8 cellular contexts compared by ENCODE assay signal in genomic region chr16:80852261-80852872, GRCh38. TPM values are rescaled to one million over a fixed set of nuclear protein-coding genes. Genes with fewer than 3 reads are reported as not detected.
DNase-seq lines count a peak whose midpoint lies in the region; ATAC-seq, FAIRE-seq and TF ChIP-seq lines count a peak whose summit lies in the region.

No MANE protein-coding gene starts in this region.

- H3K4me1 Mint-ChIP-seq in activated CD4-positive, alpha-beta memory T cell treated with anti-CD3 and anti-CD28 coated beads for 36 hours (ENCODE audit: low read depth): no peaks in the 10 kb centered on the region

- peak; percentile 74 for ATAC-seq in HepG2

- no peak overlapping the region for H3K4me3 Mint-ChIP-seq in activated CD4-positive, alpha-beta memory T cell treated with anti-CD3 and anti-CD28 coated beads for 36 hours

- no peak overlapping the region for H3K27ac Mint-ChIP-seq in activated CD4-positive, alpha-beta memory T cell treated with anti-CD3 and anti-CD28 coated beads for 36 hours

- no peaks in the 10 kb centered on the region for H3K36me3 ChIP-seq in HAP-1 (replicated peaks)
- H3K36me3 ChIP-seq in HepG2 (replicated peaks in 1 of 2; ENCODE audit: control insufficient read depth in 1 of 2, insufficient read depth in 2 of 2, low read length in 2 of 2): no peaks in the 10 kb centered on the region
- H3K36me3 ChIP-seq in thyroid gland: no peaks in the 10 kb centered on the region

- peaks cover 6% of the 10 kb centered on the region for H3K27me3 Mint-ChIP-seq in activated CD4-positive, alpha-beta memory T cell treated with anti-CD3 and anti-CD28 coated beads for 36 hours

- in situ Hi-C loops in HAP-1 (cut with MboI; ENCODE audit: low sequenced_read_pairs): no loop called here
- in situ Hi-C loops in HepG2 (cut with HindIII; ENCODE audit: extremely low pct_ligation_motif_present, low pct_unique_long_range_greater_than_20kb): no loop called here

- intact Hi-C loops in activated CD4-positive, alpha-beta memory T cell treated with anti-CD3 and anti-CD28 coated beads for 36 hours (cut with micrococcal nuclease): no loop called here
- intact Hi-C loops in HepG2 (cut with micrococcal nuclease; ENCODE audit: unreplicated experiment) (no loop called here), thyroid gland (cut with DNase I) (no loop called here)

- no peaks in the 10 kb centered on the region for H3K36me3 Mint-ChIP-seq in activated CD4-positive, alpha-beta memory T cell treated with anti-CD3 and anti-CD28 coated beads for 36 hours

- 76% methylated on average over 5 of the region's 5 CpGs for WGBS in HepG2 (ENCODE audit: low lambda C conversion rate)
- 88 to 93% methylated on average over 5 of the region's 5 CpGs for WGBS in thyroid gland, 2 donors

- H3K9me3 ChIP-seq in HAP-1 (no peaks in the 10 kb centered on the region), HepG2 (ENCODE audit: low read length) (no peaks in the 10 kb centered on the region), thyroid gland (no peaks in the 10 kb centered on the region)

- no peak overlapping the region for H3K4me2 ChIP-seq in HepG2 (ENCODE audit: low read depth, low read length)

- no peaks in the 10 kb centered on the region for H3K27me3 ChIP-seq in HAP-1 (ENCODE audit: low read depth)
- no peaks in the 10 kb centered on the region for H3K27me3 ChIP-seq in HepG2 (ENCODE audit: control insufficient read depth in 1 of 2, insufficient read depth in 2 of 2, low read length in 2 of 2)
- no peaks in the 10 kb centered on the region for H3K27me3 ChIP-seq in thyroid gland

- H3K4me3 ChIP-seq in HAP-1 (no peak overlapping the region), HepG2 (replicated peaks in 1 of 3; ENCODE audit: insufficient read depth in 1 of 3, low read depth in 2 of 3, low read length in 3 of 3) (no peak overlapping the region), thyroid gland (replicated peaks in 1 of 3) (no peak overlapping the region)

- TF ChIP-seq CTCF in C4-2B (conservative IDR thresholded peaks at IDR 0.05) (peak; percentile 66), HepG2 (CRISPR knock-in tag; IDR thresholded peaks at IDR 0.05) (peak; percentile 45), thyroid gland (IDR thresholded peaks at IDR 0.05) (peak in 1 of 6 experiments; percentile 17)

- no peak overlapping the region for H2AFZ ChIP-seq in HepG2 (ENCODE audit: low read length)

- H3K4me1 ChIP-seq in HAP-1 (no peaks in the 10 kb centered on the region), HepG2 (ENCODE audit: insufficient read depth, low read length) (no peaks in the 10 kb centered on the region), thyroid gland (no peaks in the 10 kb centered on the region)

- H3K9me3 Mint-ChIP-seq in activated CD4-positive, alpha-beta memory T cell treated with anti-CD3 and anti-CD28 coated beads for 36 hours: no peaks in the 10 kb centered on the region

- H3K27ac ChIP-seq in C4-2B: peak overlapping the region; percentile 1; the same call in 1 of the 2 replicates
- no peak overlapping the region for H3K27ac ChIP-seq in HepG2 (ENCODE audit: extremely low read length, insufficient read depth, low read length)
- no peak overlapping the region for H3K27ac ChIP-seq in thyroid gland

- H3K79me2 ChIP-seq in HepG2 (ENCODE audit: insufficient read depth, low read length): no peaks in the 10 kb centered on the region

- FAIRE-seq in HepG2 (lab: Jason Lieb, UNC): peak; percentile 50

- DNase-seq in HAP-1 (ENCODE audit: low spot score in 2 of 2) (peak; percentile 9 to 42), HepG2 (ENCODE audit: low spot score) (peak; percentile 31), medulla oblongata (ENCODE audit: extremely low spot score) (no peak), thyroid gland (no peak), NCI-H2227 treated with DMSO at 0.1 percent for 48 hours (lab: John Stamatoyannopoulos, UW) (no peak)
- peak; percentile 46 for DNase-seq in activated CD4-positive, alpha-beta memory T cell treated with anti-CD3 and anti-CD28 coated beads for 36 hours
- no peak for DNase-seq in effector CD4-positive, alpha-beta T cell

- BruUV-seq in HepG2 (replicated peaks; lab: Mats Ljungman, UMichigan): no TSS peak

- TF ChIP-seq EP300 in HepG2 (IDR thresholded peaks at IDR 0.05; ENCODE audit: low read depth in 2 of 2, low read length in 2 of 2) (no peak), HepG2 (CRISPR knock-in tag; IDR thresholded peaks at IDR 0.05; ENCODE audit: borderline replicate concordance) (no peak)

- CTCF ChIA-PET in activated CD4-positive, alpha-beta memory T cell treated with anti-CD3 and anti-CD28 coated beads for 36 hours (lab: Charles Lee): interaction anchor here (0.7 to 2.9 kb wide), 9 partner anchors 19 to 377 kb away, joined by 3 to 23 read pairs (median 3); no protein-coding TSS in a partner anchor
- CTCF ChIA-PET in HepG2 (lab: Yijun Ruan, JAX; ENCODE audit: low intra/inter-chr PET ratio, low total read pairs): no interaction called here

- no peak for TF ChIP-seq RAD21 in HepG2 (CRISPR knock-in tag; IDR thresholded peaks at IDR 0.05)

- no peak overlapping the region for H3K9ac ChIP-seq in HepG2 (ENCODE audit: insufficient read depth, low read depth, low read length)

- POLR2A ChIA-PET in activated CD4-positive, alpha-beta memory T cell treated with anti-CD3 and anti-CD28 coated beads for 36 hours (lab: Charles Lee): no interaction called here
- POLR2A ChIA-PET in HepG2 (lab: Yijun Ruan, JAX): no interaction called here

- no peaks in the 10 kb centered on the region for H4K20me1 ChIP-seq in HepG2 (ENCODE audit: insufficient read depth, low read length)

- TF ChIP-seq POLR2A in HepG2 (IDR thresholded peaks at IDR 0.05; ENCODE audit: insufficient read depth in 1 of 2, low read depth in 2 of 2, low read length in 2 of 2) (no peak), thyroid gland (IDR thresholded peaks at IDR 0.05) (no peak)

TF ChIP-seq in HepG2, 621 proteins besides CTCF, POLR2A, EP300 and RAD21:
- TF ChIP-seq ZC3H13 (CRISPR knock-in tag; IDR thresholded peaks at IDR 0.05): no peak
- no peak for TF ChIP-seq FOXP1 (IDR thresholded peaks at IDR 0.05)
- TF ChIP-seq FOXP1 (CRISPR knock-in tag; IDR thresholded peaks at IDR 0.05): no peak
- TF ChIP-seq SMC3 (IDR thresholded peaks at IDR 0.05; ENCODE audit: low read length): peak; percentile 31; the same call in 1 of the 2 replicates
- TF ChIP-seq ZBTB26 (CRISPR knock-in tag; IDR thresholded peaks at IDR 0.05; ENCODE audit: borderline replicate concordance): 0 out of 2 replicates have a peak, but pooled peaks have one; percentile 36
- TF ChIP-seq STAG1 (CRISPR knock-in tag; IDR thresholded peaks at IDR 0.05): peak; percentile 35; the same call in 1 of the 2 replicates
TF ChIP-seq in HepG2: peak in this region for 3.

RNA-seq across cellular contexts. Expression of gene CDYL2, which starts 48.0 kb away (rescaled TPM):
- 10 to 100 TPM; 29.4 to 34.1 TPM for total RNA-seq in activated CD4-positive, alpha-beta memory T cell treated with anti-CD3 and anti-CD28 coated beads for 36 hours
- total RNA-seq in HepG2 (2016; rRNA removed; fragmentation: Illumina TruSeq; extraction: Trizol): 0.20 and 0.35 TPM in 2 replicates
- 3.8 and 5.3 TPM in 2 replicates for total RNA-seq in HepG2 (2016; cell fraction: cytosol; rRNA removed; fragmentation: Illumina TruSeq; extraction: Trizol; ENCODE audit: low read depth)
- 0.39 and 0.52 TPM in 2 replicates for total RNA-seq in HepG2 (2016; cell fraction: insoluble cytoplasmic fraction; rRNA removed; fragmentation: Illumina TruSeq; extraction: Trizol)
- total RNA-seq in HepG2 (2016; cell fraction: membrane; rRNA removed; fragmentation: Illumina TruSeq; extraction: Trizol): 1.1 and 1.4 TPM in 2 replicates
- 0.16 and 0.47 TPM in 2 replicates for total RNA-seq in HepG2 (2016; cell fraction: nucleus; rRNA removed; fragmentation: Illumina TruSeq; extraction: Trizol)
- polyA plus RNA-seq in HepG2 (2011; rRNA removed): 0.07 TPM in 2 replicates
- 0.03 and 0.08 TPM in 2 replicates for polyA plus RNA-seq in HepG2 (2011; cell fraction: cytosol; rRNA removed)
- 0.10 and 0.17 TPM in 2 replicates for polyA plus RNA-seq in HepG2 (2011; cell fraction: nucleus; rRNA removed)
- polyA plus RNA-seq in HepG2 (2012): 0.11 TPM in 1 of 2 replicates, not detected in the other
- polyA plus RNA-seq in HepG2 (2016; cell fraction: cytosol; fragmentation: Illumina TruSeq; extraction: Trizol; ENCODE audit: low read depth): 0.01 TPM in 1 of 2 replicates, not detected in the other
- polyA plus RNA-seq in HepG2 (2016; cell fraction: insoluble cytoplasmic fraction; fragmentation: Illumina TruSeq; extraction: Trizol; ENCODE audit: low read depth): 0.15 and 0.22 TPM in 2 replicates
- 0.05 and 0.13 TPM in 2 replicates for polyA plus RNA-seq in HepG2 (2016; cell fraction: membrane; fragmentation: Illumina TruSeq; extraction: Trizol; ENCODE audit: low read depth)
- 0.12 and 0.44 TPM in 2 replicates for polyA plus RNA-seq in HepG2 (2016; cell fraction: nucleus; fragmentation: Illumina TruSeq; extraction: Trizol; ENCODE audit: insufficient read depth, low read depth)
- polyA minus RNA-seq in HepG2 (2011; rRNA and poly(A)+ RNA removed; ENCODE audit: low replicate concordance): 0.22 and 43.0 TPM in 2 replicates
- 0.10 and 0.44 TPM in 2 replicates for polyA minus RNA-seq in HepG2 (2011; cell fraction: cytosol; rRNA and poly(A)+ RNA removed)
- polyA minus RNA-seq in HepG2 (2011; cell fraction: nucleus; rRNA and poly(A)+ RNA removed): 1.5 and 2.6 TPM in 2 replicates
- total RNA-seq in thyroid gland: 10 to 100 TPM in 1 of 4 donors, 1 to 10 TPM in 3; 3.6 to 14.2 (median 5.3) TPM

Comparison
In these comparisons a context has a peak if more than half of its experiments do, and no peak if none do; other contexts are left out.
1. DNase-seq: peak in HAP-1 (2 of 2), activated CD4-positive, alpha-beta memory T cell treated with anti-CD3 and anti-CD28 coated beads for 36 hours (single experiment) and HepG2 (single experiment); none in medulla oblongata (single experiment), effector CD4-positive, alpha-beta T cell (single experiment), thyroid gland (0 of 2) and NCI-H2227 treated with DMSO at 0.1 percent for 48 hours (single experiment).